In the genomic region with DNA sequence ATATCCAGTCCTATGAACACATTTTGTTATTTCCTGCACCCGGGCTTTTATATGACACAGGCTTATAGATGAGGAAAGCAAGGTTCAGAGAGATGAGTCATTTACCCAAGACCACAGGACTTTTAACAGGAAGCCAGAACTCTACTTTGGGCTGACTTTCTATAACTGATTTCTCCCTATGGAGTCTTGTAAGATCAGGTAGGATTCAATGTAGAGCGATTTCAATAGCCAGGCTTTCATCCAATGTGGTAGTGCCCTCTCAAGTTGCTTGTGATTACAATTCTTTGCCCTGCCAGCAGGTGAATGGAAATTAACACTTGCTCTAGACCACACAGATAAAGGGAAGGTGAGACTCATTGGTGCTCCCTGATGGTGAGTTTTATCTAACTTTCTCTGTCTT, we compare ENCODE assay signal across 19 cellular contexts.
DNase-seq lines count a peak whose midpoint lies in the region; ATAC-seq, FAIRE-seq and TF ChIP-seq lines count a peak whose summit lies in the region.
"Had no signal": no experiment of that assay in that cellular context is flagged by ENCODE, and none has a peak within 500 bp of the region (broad histone marks: within the 10 kb centered on the region; RNA-seq: fewer than 3 reads in every experiment).

No MANE protein-coding gene starts in this region.

- H3K18ac ChIP-seq in H1 (ENCODE audit: extremely low read depth, low read length): no peak overlapping the region

- no peaks in the 10 kb centered on the region for H3K79me1 ChIP-seq in H1 (ENCODE audit: low read depth, low read length)

- H4K91ac ChIP-seq in H1 (replicated peaks; ENCODE audit: insufficient read length, low read length): no peak overlapping the region

- H3K79me2 ChIP-seq in HepG2 (ENCODE audit: insufficient read depth, low read length): no peaks in the 10 kb centered on the region
- H3K79me2 ChIP-seq in H1 (ENCODE audit: control insufficient read depth in 1 of 2, insufficient read depth in 2 of 2, low read length in 2 of 2): no peaks in the 10 kb centered on the region

- BruUV-seq in HepG2 (replicated peaks; lab: Mats Ljungman, UMichigan): no TSS peak

- H3K9me3 ChIP-seq in liver (ENCODE audit: control insufficient read depth in 4 of 4, low read length in 3 of 4) (no peaks in the 10 kb centered on the region), HepG2 (ENCODE audit: low read length) (no peaks in the 10 kb centered on the region), H1 (ENCODE audit: insufficient read depth in 2 of 2, low read depth in 1 of 2, low read length in 1 of 2) (no peaks in the 10 kb centered on the region)
- H3K9me3 ChIP-seq: body of pancreas, left lung, right atrium auricular region, upper lobe of right lung had no signal

- FAIRE-seq in HepG2 (lab: Jason Lieb, UNC) (no peak), H1 (lab: Jason Lieb, UNC) (peak; percentile 82), H54 (lab: Jason Lieb, UNC) (no peak)

- intact Hi-C loops in HepG2 (cut with micrococcal nuclease; ENCODE audit: unreplicated experiment): no loop called here

- DNase-seq in HepG2 (ENCODE audit: low spot score) (no peak), NOMO-1 treated with DMSO at 0.1 percent for 48 hours (lab: John Stamatoyannopoulos, UW; ENCODE audit: unreplicated experiment) (peak; percentile 84), H1 (ENCODE audit: low read depth in 1 of 2, low spot score in 2 of 2) (no peak), hepatic stellate cell (ENCODE audit: low spot score) (no peak), H54 (ENCODE audit: insufficient read length, low spot score) (no peak)
- DNase-seq: activated effector memory CD4-positive, alpha-beta T cell treated with anti-CD3 and anti-CD28 coated beads, Interleukin-2, amount 50 U/mL, for 16 hours; body of pancreas; DMS153; effector memory CD8-positive, alpha-beta T cell; left lung; naive thymus-derived CD8-positive, alpha-beta T cell; NCI-H2081 treated with DMSO at 0.1 percent for 48 hours; stimulated activated CD4-positive, alpha-beta T cell treated with anti-CD3 and anti-CD28 coated beads, Interleukin-2, amount 100 ng/mL, for 48 hours; upper lobe of right lung had no signal

- no peak overlapping the region for H2BK120ac ChIP-seq in H1 (replicated peaks; ENCODE audit: low read depth, low read length)

- H4K20me1 ChIP-seq in HepG2 (ENCODE audit: insufficient read depth, low read length) (no peaks in the 10 kb centered on the region), H1 (replicated peaks in 1 of 2; ENCODE audit: control insufficient read depth in 1 of 2, insufficient read depth in 2 of 2, low read length in 2 of 2) (no peaks in the 10 kb centered on the region)

- TF ChIP-seq RAD21 in liver (IDR thresholded peaks at IDR 0.05) (peak; percentile 32 to 33), HepG2 (CRISPR knock-in tag; IDR thresholded peaks at IDR 0.05) (no peak), H1 (IDR thresholded peaks at IDR 0.05 in 1 of 2, conservative IDR thresholded peaks at IDR 0.05 in 1 of 2; ENCODE audit: low read depth in 2 of 2, low read length in 2 of 2) (peak in 1 of 2 experiments; percentile 46; a peak in 2 of 4 replicates)

- in situ Hi-C loops in HepG2 (cut with HindIII; ENCODE audit: extremely low pct_ligation_motif_present, low pct_unique_long_range_greater_than_20kb): no loop called here

- H3K56ac ChIP-seq in H1 (replicated peaks; ENCODE audit: insufficient read length, low read depth, low read length): no peak overlapping the region

- POLR2A ChIA-PET in HepG2 (lab: Yijun Ruan, JAX): no interaction called here
- POLR2A ChIA-PET in H1 (lab: Charles Lee; ENCODE audit: partially characterized antibody): no interaction called here

- no peak overlapping the region for H2BK15ac ChIP-seq in H1 (ENCODE audit: low read length)

- no peak overlapping the region for H2BK5ac ChIP-seq in H1 (ENCODE audit: low read depth, low read length)

- H2AK5ac ChIP-seq in H1 (ENCODE audit: low read depth, low read length): no peak overlapping the region

- ATAC-seq in HepG2 (no peak), HG03159 (IDR thresholded peaks at IDR 0.05; ENCODE audit: unreplicated experiment) (no peak), HG03039 (IDR thresholded peaks at IDR 0.05; ENCODE audit: unreplicated experiment) (no peak)
- ATAC-seq: body of pancreas; effector memory CD8-positive, alpha-beta T cell; naive thymus-derived CD8-positive, alpha-beta T cell; upper lobe of right lung had no signal

- H2BK12ac ChIP-seq in H1 (ENCODE audit: low read depth, low read length): no peak overlapping the region

- no peak overlapping the region for H3K4me2 ChIP-seq in HepG2 (ENCODE audit: low read depth, low read length)
- no peak overlapping the region for H3K4me2 ChIP-seq in H1 (ENCODE audit: insufficient read depth in 1 of 2, low read depth in 2 of 2, low read length in 2 of 2)
- H3K4me2 ChIP-seq: KMS-11 had no signal

- no peak overlapping the region for H2AFZ ChIP-seq in HepG2 (ENCODE audit: low read length)
- no peak overlapping the region for H2AFZ ChIP-seq in H1 (ENCODE audit: low read length)

- H3K27ac ChIP-seq in liver (ENCODE audit: low read depth in 1 of 2, low read length in 2 of 2) (peak overlapping the region; percentile 72 to 77), HepG2 (ENCODE audit: extremely low read length, insufficient read depth, low read length) (no peak overlapping the region), H1 (ENCODE audit: low read depth, low read length) (no peak overlapping the region)
- H3K27ac ChIP-seq: body of pancreas, KMS-11, left lung, right atrium auricular region, upper lobe of right lung had no signal

- H3K4me3 ChIP-seq in liver (ENCODE audit: low read depth in 1 of 3, low read length in 3 of 3) (no peak overlapping the region), HepG2 (replicated peaks in 1 of 3; ENCODE audit: insufficient read depth in 1 of 3, low read depth in 2 of 3, low read length in 3 of 3) (no peak overlapping the region), H1 (ENCODE audit: extremely low read depth in 1 of 4, insufficient read depth in 2 of 4, low read depth in 3 of 4, low read length in 4 of 4) (no peak overlapping the region)
- H3K4me3 ChIP-seq: body of pancreas, left lung, right atrium auricular region, upper lobe of right lung had no signal

- 83% methylated on average over 2 of the region's 2 CpGs for WGBS in liver
- WGBS in HepG2 (ENCODE audit: low lambda C conversion rate): 2% methylated on average over 2 of the region's 2 CpGs
- 91% methylated on average over 2 of the region's 2 CpGs; no CpG with 5 or more reads in 1 of the 2 experiments for WGBS in H1 (ENCODE audit: extremely low coverage in 1 of 2, insufficient coverage in 1 of 2, insufficient read length in 1 of 2, insufficient replicate concordance in 2 of 2, low coverage in 1 of 2, low lambda C conversion rate in 2 of 2, missing lambda C conversion rate in 1 of 2), 2 experiments

- no peak overlapping the region for H3K14ac ChIP-seq in H1 (ENCODE audit: insufficient read length)

- no peak overlapping the region for H3K4ac ChIP-seq in H1 (replicated peaks; ENCODE audit: insufficient read length, low read depth, low read length)

- H3K27me3 ChIP-seq in liver (ENCODE audit: control insufficient read depth in 4 of 4, insufficient read depth in 4 of 4, low read length in 3 of 4) (no peaks in the 10 kb centered on the region), HepG2 (ENCODE audit: control insufficient read depth in 1 of 2, insufficient read depth in 2 of 2, low read length in 2 of 2) (no peaks in the 10 kb centered on the region), H1 (replicated peaks in 1 of 4; ENCODE audit: control insufficient read depth in 3 of 4, extremely low read depth in 1 of 4, insufficient read depth in 3 of 4, low read length in 3 of 4) (no peaks in the 10 kb centered on the region)
- H3K27me3 ChIP-seq: body of pancreas, left lung, right atrium auricular region, upper lobe of right lung had no signal

- TF ChIP-seq CTCF in liver (IDR thresholded peaks at IDR 0.05; ENCODE audit: low read depth, low read length, missing input control): peak; percentile 16
- no peak for TF ChIP-seq CTCF in HepG2 (CRISPR knock-in tag; IDR thresholded peaks at IDR 0.05)
- TF ChIP-seq CTCF in H1 (IDR thresholded peaks at IDR 0.05; ENCODE audit: control extremely low read depth in 1 of 3, insufficient read depth in 1 of 3, low read depth in 1 of 3, low read length in 3 of 3): peak in 2 of 3 experiments; percentile 30 to 33; a peak in 3 of 4 replicates

- no peaks in the 10 kb centered on the region for H3K23me2 ChIP-seq in H1 (ENCODE audit: low read depth, low read length)

- TF ChIP-seq EP300 in HepG2 (IDR thresholded peaks at IDR 0.05; ENCODE audit: low read depth in 2 of 2, low read length in 2 of 2) (no peak), HepG2 (CRISPR knock-in tag; IDR thresholded peaks at IDR 0.05; ENCODE audit: borderline replicate concordance) (no peak), H1 (IDR thresholded peaks at IDR 0.05; ENCODE audit: borderline replicate concordance in 1 of 2, low read depth in 2 of 2, low read length in 2 of 2) (no peak)

- TF ChIP-seq POLR2A in HepG2 (IDR thresholded peaks at IDR 0.05; ENCODE audit: insufficient read depth in 1 of 2, low read depth in 2 of 2, low read length in 2 of 2) (no peak), H1 (IDR thresholded peaks at IDR 0.05; ENCODE audit: control extremely low read depth in 1 of 2, low read depth in 2 of 2, low read length in 2 of 2) (no peak), H54 (IDR thresholded peaks at IDR 0.05; ENCODE audit: low read depth, low read length) (no peak)

- H4K5ac ChIP-seq in H1 (ENCODE audit: insufficient read length, low read depth, low read length): no peak overlapping the region

- CTCF ChIA-PET in HepG2 (lab: Yijun Ruan, JAX; ENCODE audit: low intra/inter-chr PET ratio, low total read pairs): no interaction called here
- CTCF ChIA-PET in H1 (lab: Charles Lee; ENCODE audit: partially characterized antibody): no interaction called here

- no peak overlapping the region for H3K23ac ChIP-seq in H1 (ENCODE audit: insufficient read length)

- H3K36me3 ChIP-seq in liver (ENCODE audit: control insufficient read depth in 4 of 4, insufficient read depth in 3 of 4, low read depth in 1 of 4, low read length in 3 of 4) (no peaks in the 10 kb centered on the region), HepG2 (replicated peaks in 1 of 2; ENCODE audit: control insufficient read depth in 1 of 2, insufficient read depth in 2 of 2, low read length in 2 of 2) (no peaks in the 10 kb centered on the region), H1 (ENCODE audit: control insufficient read depth in 2 of 4, insufficient read depth in 4 of 4, low read length in 3 of 4) (no peaks in the 10 kb centered on the region)
- H3K36me3 ChIP-seq: left lung, right atrium auricular region, upper lobe of right lung had no signal

- no peak overlapping the region for H4K8ac ChIP-seq in H1 (ENCODE audit: extremely low read depth, insufficient read depth, low read length)

- H3K4me1 ChIP-seq in liver (ENCODE audit: control insufficient read depth in 4 of 4, insufficient read depth in 4 of 4, low read length in 3 of 4): peaks cover 8 to 36% (median 18%) of the 10 kb centered on the region in 4 donors
- H3K4me1 ChIP-seq in HepG2 (ENCODE audit: insufficient read depth, low read length): no peaks in the 10 kb centered on the region
- H3K4me1 ChIP-seq in H1 (replicated peaks in 1 of 4; ENCODE audit: control insufficient read depth in 3 of 4, insufficient read depth in 4 of 4, low read length in 3 of 4): no peaks in the 10 kb centered on the region
- H3K4me1 ChIP-seq: left lung, right atrium auricular region, upper lobe of right lung had no signal

- H2BK20ac ChIP-seq in H1 (ENCODE audit: low read length): no peak overlapping the region

- H3K9ac ChIP-seq in liver (ENCODE audit: low read depth in 1 of 2, low read length in 2 of 2) (no peak overlapping the region), HepG2 (ENCODE audit: insufficient read depth, low read depth, low read length) (no peak overlapping the region), H1 (replicated peaks in 1 of 4; ENCODE audit: extremely low read depth in 1 of 4, low read depth in 3 of 4, low read length in 3 of 4) (no peak overlapping the region)
- H3K9ac ChIP-seq: KMS-11 had no signal

Comparison
In these comparisons a context has a peak if more than half of its experiments do, and no peak if none do; other contexts are left out.
1. H3K27ac ChIP-seq: peak in liver (2 of 2); none in HepG2 (single experiment) and H1 (single experiment).